8 cellular contexts compared by ENCODE assay signal in genomic region chr11:10808553-10809372, GRCh38. TPM values are rescaled to one million over a fixed set of nuclear protein-coding genes. Genes with fewer than 3 reads are reported as not detected.
DNase-seq lines count a peak whose midpoint lies in the region; ATAC-seq and TF ChIP-seq lines count a peak whose summit lies in the region.

Gene EIF4G2 (minus strand): TSS chr11:10808926.

- TF ChIP-seq CTCF in GM13976 (IDR thresholded peaks at IDR 0.05; ENCODE audit: borderline replicate concordance, control extremely low read depth, extremely low read depth, insufficient read depth, missing control alignments): no peak
- TF ChIP-seq CTCF in heart right ventricle (IDR thresholded peaks at IDR 0.05): no peak
- no peak for TF ChIP-seq CTCF in upper lobe of right lung (IDR thresholded peaks at IDR 0.05)

- ATAC-seq in HG02870 (IDR thresholded peaks at IDR 0.05; ENCODE audit: unreplicated experiment) (peak; percentile 88), heart right ventricle (peak; percentile 95 to 98 (median 98)), upper lobe of right lung (peak; percentile 97)

- H3K36me3 ChIP-seq in heart right ventricle: peaks cover 0 to 37% (median 32%) of the 10 kb centered on the region in 9 donors
- H3K36me3 ChIP-seq in upper lobe of right lung: peaks cover 37% of the 10 kb centered on the region

- H3K4me3 ChIP-seq in heart right ventricle (peak within 1 kb of the TSS; percentile 76 to 98 (median 92)), upper lobe of right lung (peak within 1 kb of the TSS; percentile 92)

- H3K27me3 ChIP-seq in heart right ventricle (no peaks in the 10 kb centered on the region), upper lobe of right lung (no peaks in the 10 kb centered on the region)

- H3K9me3 ChIP-seq in heart right ventricle: no peaks in the 10 kb centered on the region
- H3K9me3 ChIP-seq in upper lobe of right lung: no peaks in the 10 kb centered on the region

- intact Hi-C loops in T-helper 1 cell treated with Interleukin-12 subunit alpha and Interleukin-12 subunit beta and Interleukin-4 antibody, amounts not matched to agents 30 ng/mL and 1 ng/mL, for 36 hours (cut with micrococcal nuclease): loop anchor here (1.0 to 5.0 kb wide), 15 partner anchors 16 to 1388 kb away; partner anchors contain the start of genes ADM, CTR9, MICAL2 and RNF141
- intact Hi-C loops in heart right ventricle (cut with DNase I): loop anchor here in 8 of 10 donors (1.0 to 10.0 kb wide), 11 partner anchors 36 to 1236 kb away; partner anchors contain the start of genes ZBED5 (in 6 of the 8) and WEE1 (in 1 of the 8)
- intact Hi-C loops in posterior vena cava (cut with DNase I): loop anchor here in 1 of 2 donors (5.0 kb wide), 2 partner anchors 49 to 124 kb away; partner anchors contain the start of gene ZBED5
- intact Hi-C loops in upper lobe of right lung (cut with DNase I): loop anchor here (2.0 kb wide), 1 partner anchor 50 kb away; the partner anchor contains the start of gene ZBED5

- H3K27ac ChIP-seq in heart right ventricle (peak within 1 kb of the TSS; percentile 89 to 100 (median 100)), upper lobe of right lung (peak within 1 kb of the TSS; percentile 99)

- peak; percentile 99 for DNase-seq in GM13976 (ENCODE audit: low spot score)
- peak; percentile 95 for DNase-seq in NCI-H146 treated with DMSO at 0.1 percent for 48 hours (lab: John Stamatoyannopoulos, UW; ENCODE audit: unreplicated experiment)
- DNase-seq in amniotic epithelial cell (ENCODE audit: low read depth): peak; percentile 98
- peak; percentile 98 for DNase-seq in heart right ventricle
- peak; percentile 99 for DNase-seq in posterior vena cava (ENCODE audit: low spot score)
- peak; percentile 99 for DNase-seq in upper lobe of right lung

- 0% methylated on average over 64 to 65 of the region's 65 CpGs for WGBS in heart right ventricle, 2 donors

- H3K4me1 ChIP-seq in heart right ventricle: peaks cover 0 to 50% (median 40%) of the 10 kb centered on the region in 9 donors
- peaks cover 37% of the 10 kb centered on the region for H3K4me1 ChIP-seq in upper lobe of right lung

- in situ Hi-C loops in GM13976 (cut with MboI; ENCODE audit: low sequenced_read_pairs, unreplicated experiment): no loop called here

RNA-seq across cellular contexts. Expression of gene EIF4G2, which starts in this region (rescaled TPM):
- total RNA-seq in T-helper 1 cell treated with Interleukin-12 subunit alpha and Interleukin-12 subunit beta and Interleukin-4 antibody, amounts not matched to agents 30 ng/mL and 1 ng/mL, for 36 hours: 785 and 818 TPM in 2 replicates
- total RNA-seq in heart right ventricle: 1,000 to 10,000 TPM in 3 of 10 donors, 100 to 1,000 TPM in 7; 623 to 1,076 (median 970) TPM
- 100 to 1,000 TPM; 119 to 283 TPM for polyA plus RNA-seq in heart right ventricle
- 1,000 to 10,000 TPM in 1 of 2 donors, 100 to 1,000 TPM in 1; 885 to 1,062 TPM for total RNA-seq in posterior vena cava
- 801 TPM for total RNA-seq in upper lobe of right lung

Comparison
In these comparisons a context has a peak if more than half of its experiments do, and no peak if none do; other contexts are left out.
1. Peak in every context shown above with its lines: DNase-seq, ATAC-seq, H3K4me3 ChIP-seq and H3K27ac ChIP-seq.